ENCODE assay signal across 8 cellular contexts in the genomic region with DNA sequence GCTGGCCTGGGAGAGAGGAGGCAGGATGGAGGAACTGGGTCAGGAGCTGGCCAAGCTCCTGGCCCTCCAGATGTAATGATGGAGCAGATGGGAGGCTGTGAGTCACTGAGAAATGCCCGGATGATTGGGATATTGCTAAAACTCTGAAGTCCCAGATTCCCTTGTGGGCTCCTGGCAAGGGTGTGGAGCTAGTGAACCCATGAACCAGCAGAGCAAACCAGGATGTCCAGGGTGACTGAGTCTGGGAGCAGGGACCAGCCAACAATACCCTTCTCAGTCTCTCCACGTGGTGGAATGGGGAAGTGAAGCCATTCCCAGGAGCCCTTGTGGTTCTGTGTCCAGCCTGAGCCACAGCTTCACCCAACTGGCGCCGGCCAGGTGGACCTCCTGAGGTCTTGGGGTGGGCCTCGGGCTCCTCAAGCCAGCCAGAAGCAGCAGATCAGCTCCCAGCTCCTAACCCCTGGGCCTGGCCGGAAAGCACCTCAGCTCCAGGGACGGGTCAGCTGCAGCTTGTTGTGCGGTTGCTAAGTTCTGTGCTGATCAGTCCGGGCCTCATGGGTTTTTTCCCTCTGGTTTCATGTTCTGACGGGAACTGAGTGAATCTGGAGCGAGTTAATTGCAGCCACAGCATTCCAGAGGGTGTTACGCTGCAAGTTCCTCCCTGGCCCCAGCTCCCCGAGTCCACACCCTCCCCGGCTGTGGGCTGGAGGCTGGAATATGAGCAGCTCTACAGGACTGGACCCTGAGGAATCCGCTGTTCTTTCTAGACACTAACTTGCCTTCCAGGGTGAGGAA. TPM values are rescaled to one million over a fixed set of nuclear protein-coding genes. Genes with fewer than 3 reads are reported as not detected.
DNase-seq lines count a peak whose midpoint lies in the region; ATAC-seq and TF ChIP-seq lines count a peak whose summit lies in the region.

No MANE protein-coding gene starts in this region.

- no peak for TF ChIP-seq CTCF in Caco-2 (IDR thresholded peaks at IDR 0.05; ENCODE audit: insufficient read depth in 1 of 2, low read depth in 1 of 2, low read length in 1 of 2, severe bottlenecking in 1 of 2, unreplicated experiment in 1 of 2)
- TF ChIP-seq CTCF in WTC11 (IDR thresholded peaks at IDR 0.05) = no peak
- no peak for TF ChIP-seq CTCF in glutamatergic neuron (IDR thresholded peaks at IDR 0.05; ENCODE audit: partially characterized antibody, unreplicated experiment)

- H3K36me3 ChIP-seq in Caco-2 (ENCODE audit: control insufficient read depth, insufficient read depth, low read length) = no peaks in the 10 kb centered on the region

- intact Hi-C loops in Caco-2 (cut with micrococcal nuclease; ENCODE audit: unreplicated experiment) = no loop called here

- H3K4me1 Mint-ChIP-seq in Caco-2 (ENCODE audit: low read depth, unreplicated experiment) (peaks cover 6% of the 10 kb centered on the region), WTC11 (no peaks in the 10 kb centered on the region), glutamatergic neuron (ENCODE audit: low read depth, unreplicated experiment) (peaks cover 6% of the 10 kb centered on the region)

- H3K9me3 Mint-ChIP-seq in Caco-2 (ENCODE audit: unreplicated experiment) (no peaks in the 10 kb centered on the region), WTC11 (no peaks in the 10 kb centered on the region), glutamatergic neuron (ENCODE audit: unreplicated experiment) (no peaks in the 10 kb centered on the region)

- peak in 1 of 2 experiments; percentile 35 for DNase-seq in Caco-2
- no peak for DNase-seq in WTC11 (ENCODE audit: low spot score)
- no peak for DNase-seq in glutamatergic neuron
- peak; percentile 32 for DNase-seq in pulmonary artery endothelial cell (ENCODE audit: low read depth, low spot score)
- DNase-seq in HuH-7.5 (ENCODE audit: low spot score) = no peak
- DNase-seq in DMS79 treated with DMSO at 0.1 percent for 48 hours (lab: John Stamatoyannopoulos, UW) = no peak
- DNase-seq in superior temporal gyrus (ENCODE audit: extremely low spot score) = no peak

- BruUV-seq in Caco-2 (replicated peaks; lab: Mats Ljungman, UMichigan) = no TSS peak

- no peak overlapping the region for H3K4me3 ChIP-seq in Caco-2 (ENCODE audit: low read depth, low read length)

- no peak overlapping the region for H3K4me3 Mint-ChIP-seq in Caco-2 (ENCODE audit: unreplicated experiment)
- H3K4me3 Mint-ChIP-seq in WTC11 = no peak overlapping the region
- peak overlapping the region; percentile 18 for H3K4me3 Mint-ChIP-seq in glutamatergic neuron (ENCODE audit: unreplicated experiment)

- peak; percentile 33 for ATAC-seq in WTC11
- no peak for ATAC-seq in HG03159 (IDR thresholded peaks at IDR 0.05; ENCODE audit: unreplicated experiment)

- H3K27me3 Mint-ChIP-seq in Caco-2 (ENCODE audit: insufficient read depth, unreplicated experiment) = no peaks in the 10 kb centered on the region
- peaks cover 9% of the 10 kb centered on the region; the same call in 1 of the 2 replicates for H3K27me3 Mint-ChIP-seq in WTC11 (ENCODE audit: low read depth)
- H3K27me3 Mint-ChIP-seq in glutamatergic neuron (ENCODE audit: unreplicated experiment) = peaks cover 4% of the 10 kb centered on the region

- H3K36me3 Mint-ChIP-seq in Caco-2 (ENCODE audit: insufficient read depth, unreplicated experiment) (peaks cover 5% of the 10 kb centered on the region), WTC11 (no peaks in the 10 kb centered on the region), glutamatergic neuron (ENCODE audit: unreplicated experiment) (no peaks in the 10 kb centered on the region)

- H3K27ac Mint-ChIP-seq in Caco-2 (ENCODE audit: unreplicated experiment) (peak overlapping the region; percentile 38), WTC11 (no peak overlapping the region), glutamatergic neuron (ENCODE audit: unreplicated experiment) (no peak overlapping the region)

- CTCF ChIA-PET in Caco-2 (lab: Charles Lee) (interaction anchor here (1.0 to 1.5 kb wide), 2 partner anchors 19 to 39 kb away, joined by 3 to 5 read pairs; no protein-coding TSS in a partner anchor), WTC11 (lab: Charles Lee) (interaction anchor here (1.4 to 1.7 kb wide), 4 partner anchors 17 to 39 kb away, joined by 5 to 10 read pairs (median 8); no protein-coding TSS in a partner anchor)

- H3K4me1 ChIP-seq in Caco-2 = peaks cover 16% of the 10 kb centered on the region

- POLR2A ChIA-PET in Caco-2 (lab: Charles Lee) (interaction anchor here (1.0 kb wide), 1 partner anchor 595 kb away, joined by 3 read pairs; a partner anchor contains a TSS), WTC11 (lab: Charles Lee) (no interaction called here)

- H3K9me3 ChIP-seq in Caco-2 = no peaks in the 10 kb centered on the region

- H3K27me3 ChIP-seq in Caco-2 (replicated peaks; ENCODE audit: control insufficient read depth, insufficient read depth, low read length) = no peaks in the 10 kb centered on the region

TF ChIP-seq in WTC11, 78 proteins besides CTCF, POLR2A, EP300 and RAD21:
- TF ChIP-seq, protein P1, sequence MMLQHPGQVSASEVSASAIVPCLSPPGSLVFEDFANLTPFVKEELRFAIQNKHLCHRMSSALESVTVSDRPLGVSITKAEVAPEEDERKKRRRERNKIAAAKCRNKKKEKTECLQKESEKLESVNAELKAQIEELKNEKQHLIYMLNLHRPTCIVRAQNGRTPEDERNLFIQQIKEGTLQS (CRISPR knock-in tag; conservative IDR thresholded peaks at IDR 0.05) = no peak
- TF ChIP-seq EMX1 (CRISPR knock-in tag; IDR thresholded peaks at IDR 0.05) = no peak
- TF ChIP-seq TCF7 (CRISPR knock-in tag; IDR thresholded peaks at IDR 0.05; ENCODE audit: low read depth) = no peak
- TF ChIP-seq ZBTB21 (CRISPR knock-in tag; IDR thresholded peaks at IDR 0.05; ENCODE audit: borderline replicate concordance) = no peak
- no peak for TF ChIP-seq TP53 (CRISPR knock-in tag; IDR thresholded peaks at IDR 0.05)
- TF ChIP-seq NR2C2 (CRISPR knock-in tag; IDR thresholded peaks at IDR 0.05) = no peak
- TF ChIP-seq ATF1 (CRISPR knock-in tag; IDR thresholded peaks at IDR 0.05) = no peak
- no peak for TF ChIP-seq SMAD4 (CRISPR knock-in tag; IDR thresholded peaks at IDR 0.05)
- TF ChIP-seq, protein P2, sequence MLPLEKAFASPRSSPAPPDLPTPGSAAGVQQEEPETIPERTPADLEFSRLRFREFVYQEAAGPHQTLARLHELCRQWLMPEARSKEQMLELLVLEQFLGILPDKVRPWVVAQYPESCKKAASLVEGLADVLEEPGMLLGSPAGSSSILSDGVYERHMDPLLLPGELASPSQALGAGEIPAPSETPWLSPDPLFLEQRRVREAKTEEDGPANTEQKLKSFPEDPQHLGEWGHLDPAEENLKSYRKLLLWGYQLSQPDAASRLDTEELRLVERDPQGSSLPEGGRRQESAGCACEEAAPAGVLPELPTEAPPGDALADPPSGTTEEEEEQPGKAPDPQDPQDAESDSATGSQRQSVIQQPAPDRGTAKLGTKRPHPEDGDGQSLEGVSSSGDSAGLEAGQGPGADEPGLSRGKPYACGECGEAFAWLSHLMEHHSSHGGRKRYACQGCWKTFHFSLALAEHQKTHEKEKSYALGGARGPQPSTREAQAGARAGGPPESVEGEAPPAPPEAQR (CRISPR knock-in tag; IDR thresholded peaks at IDR 0.05) = no peak
- no peak for TF ChIP-seq ELF4 (CRISPR knock-in tag; IDR thresholded peaks at IDR 0.05; ENCODE audit: low read depth)
- no peak for TF ChIP-seq NFYB (CRISPR knock-in tag; conservative IDR thresholded peaks at IDR 0.05; ENCODE audit: low read depth)
- no peak for TF ChIP-seq CREB1 (CRISPR knock-in tag; IDR thresholded peaks at IDR 0.05)
- TF ChIP-seq NR3C1 (CRISPR knock-in tag; conservative IDR thresholded peaks at IDR 0.05; ENCODE audit: low read depth) = no peak
- TF ChIP-seq, protein P3, sequence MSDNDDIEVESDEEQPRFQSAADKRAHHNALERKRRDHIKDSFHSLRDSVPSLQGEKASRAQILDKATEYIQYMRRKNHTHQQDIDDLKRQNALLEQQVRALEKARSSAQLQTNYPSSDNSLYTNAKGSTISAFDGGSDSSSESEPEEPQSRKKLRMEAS (CRISPR knock-in tag; IDR thresholded peaks at IDR 0.05) = no peak
- TF ChIP-seq RELA (CRISPR knock-in tag; IDR thresholded peaks at IDR 0.05; ENCODE audit: borderline replicate concordance) = no peak
- TF ChIP-seq KAT7 (CRISPR knock-in tag; IDR thresholded peaks at IDR 0.05; ENCODE audit: borderline replicate concordance) = no peak
- TF ChIP-seq, protein P4, sequence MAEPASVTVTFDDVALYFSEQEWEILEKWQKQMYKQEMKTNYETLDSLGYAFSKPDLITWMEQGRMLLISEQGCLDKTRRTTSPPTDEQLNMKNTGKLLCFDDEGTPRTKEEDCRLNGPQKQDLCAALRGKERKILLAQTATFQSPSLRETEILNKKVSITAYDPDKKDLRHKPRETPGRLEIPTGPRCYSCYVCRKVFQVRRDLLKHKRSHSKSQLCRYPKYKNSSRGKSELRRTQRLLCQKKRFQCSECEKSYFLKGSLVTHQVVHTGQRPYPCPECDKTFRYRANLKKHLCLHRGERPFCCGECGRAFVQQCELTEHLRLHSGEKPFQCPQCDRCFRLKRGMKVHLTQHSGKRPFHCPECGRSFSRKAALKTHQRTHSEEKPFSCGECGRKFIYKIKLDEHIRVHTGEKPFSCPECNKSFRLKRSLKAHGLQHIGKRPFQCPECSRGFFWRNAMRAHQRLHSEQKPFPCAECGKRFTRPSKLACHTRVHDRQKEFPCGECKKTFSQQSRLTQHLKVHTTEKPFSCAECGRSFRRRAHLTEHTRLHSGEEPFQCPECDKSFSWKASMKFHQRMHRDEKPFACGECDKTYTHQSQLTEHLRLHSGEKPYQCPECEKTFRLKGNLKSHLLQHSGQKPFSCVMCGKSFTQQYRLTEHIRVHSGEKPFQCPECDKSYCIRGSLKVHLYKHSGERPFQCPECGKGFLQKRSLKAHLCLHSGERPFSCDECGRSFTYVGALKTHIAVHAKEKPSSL (CRISPR knock-in tag; conservative IDR thresholded peaks at IDR 0.05) = no peak

RNA-seq across cellular contexts. Expression of a gene that starts 37.6 kb away (rescaled TPM):
- total RNA-seq in Caco-2 (2022) (28.3 and 29.2 TPM in 2 replicates), WTC11 (2021) (9.5 to 12.4 TPM (median 11.0 TPM) in 3 replicates), glutamatergic neuron (ENCODE audit: unreplicated experiment) (91.7 TPM), pulmonary artery endothelial cell (71.0 and 72.0 TPM in 2 replicates)
